In genomic region chr6:150866147-150867073, GRCh38 we compare ENCODE assay signal across 8 cellular contexts.
A peak's percentile ranks its signal among the peaks of the same experiment; 100 is the strongest.
DNase-seq lines count a peak whose midpoint lies in the region; ATAC-seq and TF ChIP-seq lines count a peak whose summit lies in the region.

No MANE protein-coding gene starts in this region.

- peak; percentile 48 for TF ChIP-seq POLR2A in GM18526 (IDR thresholded peaks at IDR 0.05; ENCODE audit: extremely low read depth, insufficient read length)

- peak; percentile 90 for DNase-seq in ACHN
- peak; percentile 64 for DNase-seq in NCI-H2196 treated with DMSO at 0.1 percent for 48 hours (lab: John Stamatoyannopoulos, UW; ENCODE audit: unreplicated experiment)
- peak; percentile 63 for DNase-seq in activated CD4-positive, alpha-beta T cell treated with anti-CD3 and anti-CD28 coated beads for 1 hour
- DNase-seq in cerebellar cortex (ENCODE audit: low spot score): peak; percentile 80
- peak; percentile 90 for DNase-seq in kidney tubule cell (ENCODE audit: low spot score)
- peak; percentile 68 to 77 for DNase-seq in stimulated activated CD4-positive, alpha-beta T cell treated with anti-CD3 and anti-CD28 coated beads, Interleukin-15, amount 100 ng/mL, for 48 hours (ENCODE audit: low read depth in 2 of 2)

- ATAC-seq in HG03045 (IDR thresholded peaks at IDR 0.05; ENCODE audit: unreplicated experiment): peak; percentile 79

- in situ Hi-C loops in ACHN (cut with HindIII; ENCODE audit: low pct_ligation_motif_present, low pct_unique_long_range_greater_than_20kb, low sequenced_read_pairs): no loop called here

Comparison
In these comparisons a context has a peak if more than half of its experiments do, and no peak if none do; other contexts are left out.
1. Peak in every context shown above with its lines: DNase-seq and ATAC-seq.